In genomic region chr12:111686574-111687105, GRCh38 we compare ENCODE assay signal across 1 cellular context.
TF ChIP-seq lines count a peak whose summit lies in the region.

No MANE protein-coding gene starts in this region.

TF ChIP-seq in A549, 52 proteins besides CTCF, POLR2A, EP300 and RAD21 (continued from another document):
- TF ChIP-seq POLR2AphosphoS2 (conservative IDR thresholded peaks at IDR 0.05; ENCODE audit: low read length) = no peak
- no peak for TF ChIP-seq JUN (IDR thresholded peaks at IDR 0.05)
- no peak for TF ChIP-seq CBX8 (IDR thresholded peaks at IDR 0.05)
- TF ChIP-seq FOSL2 (IDR thresholded peaks at IDR 0.05) = no peak
- TF ChIP-seq FOSL2 (CRISPR knock-in tag; IDR thresholded peaks at IDR 0.05) = no peak
- TF ChIP-seq JUNB (IDR thresholded peaks at IDR 0.05) = no peak
- TF ChIP-seq KDM5A (IDR thresholded peaks at IDR 0.05) = no peak
- no peak for TF ChIP-seq CHD4 (IDR thresholded peaks at IDR 0.05; ENCODE audit: borderline replicate concordance)
- TF ChIP-seq ZFP36 (IDR thresholded peaks at IDR 0.05; ENCODE audit: borderline replicate concordance, partially characterized antibody) = no peak
- TF ChIP-seq HOXB13 (CRISPR knock-in tag; IDR thresholded peaks at IDR 0.05; ENCODE audit: low read depth) = no peak
- no peak; the same call in 1 of the 2 replicates for TF ChIP-seq HOXB5 (CRISPR knock-in tag; IDR thresholded peaks at IDR 0.05)
- no peak for TF ChIP-seq EHMT2 (IDR thresholded peaks at IDR 0.05; ENCODE audit: low read depth)
- TF ChIP-seq PBX3 (IDR thresholded peaks at IDR 0.05) = no peak
- no peak for TF ChIP-seq BHLHE40 (IDR thresholded peaks at IDR 0.05; ENCODE audit: low read depth, low read length)
